Comparison of ENCODE assay signal across 1 cellular context in genomic region chr13:113413178-113413897, GRCh38.
TF ChIP-seq lines count a peak whose summit lies in the region.

No MANE protein-coding gene starts in this region.

TF ChIP-seq in IMR-90, 13 proteins besides CTCF, POLR2A, EP300 and RAD21 (continued from another document):
- no peak for TF ChIP-seq USF2 (IDR thresholded peaks at IDR 0.05; ENCODE audit: low read depth, low read length)
- no peak for TF ChIP-seq SMC3 (IDR thresholded peaks at IDR 0.05; ENCODE audit: low read depth, low read length)
- TF ChIP-seq CEBPB (IDR thresholded peaks at IDR 0.05; ENCODE audit: low read depth, low read length) = no peak
- no peak for TF ChIP-seq FOS (IDR thresholded peaks at IDR 0.05; ENCODE audit: low read depth, low read length)
- no peak for TF ChIP-seq MXI1 (IDR thresholded peaks at IDR 0.05; ENCODE audit: borderline replicate concordance, low read depth, low read length)
- no peak for TF ChIP-seq MAFK (IDR thresholded peaks at IDR 0.05; ENCODE audit: low read depth, low read length)
- no peak for TF ChIP-seq MAZ (IDR thresholded peaks at IDR 0.05; ENCODE audit: borderline replicate concordance, low read depth, low read length)
- no peak for TF ChIP-seq ELK1 (IDR thresholded peaks at IDR 0.05; ENCODE audit: borderline replicate concordance, low read depth, low read length)
